In genomic region chr5:181235689-181236366, GRCh38 we compare ENCODE assay signal across 16 cellular contexts. TPM values are rescaled to one million over a fixed set of nuclear protein-coding genes. Genes with fewer than 3 reads are reported as not detected.
DNase-seq lines count a peak whose midpoint lies in the region; TF ChIP-seq lines count a peak whose summit lies in the region.
"Had no signal": no experiment of that assay in that cellular context is flagged by ENCODE, and none has a peak within 500 bp of the region (broad histone marks: within the 10 kb centered on the region; RNA-seq: fewer than 3 reads in every experiment).

No MANE protein-coding gene starts in this region.

- H3K27ac Mint-ChIP-seq in activated CD4-positive, alpha-beta memory T cell treated with anti-CD3 and anti-CD28 coated beads, Interleukin-2, amount 10 ng/mL, durations not matched to agents 7 days and 5 days = peak overlapping the region; percentile 52
- H3K27ac Mint-ChIP-seq in nephron = peak overlapping the region; percentile 53 to 69 (median 65)

- H4K20me1 ChIP-seq in DOHH2 (ENCODE audit: control insufficient read depth, insufficient read depth, low read depth, low read length) = peaks cover 18% of the 10 kb centered on the region

- peaks cover 90% of the 10 kb centered on the region for H3K36me3 Mint-ChIP-seq in activated CD4-positive, alpha-beta memory T cell treated with anti-CD3 and anti-CD28 coated beads, Interleukin-2, amount 10 ng/mL, durations not matched to agents 7 days and 5 days (ENCODE audit: low read depth)
- peaks cover 74% of the 10 kb centered on the region for H3K36me3 Mint-ChIP-seq in nephron (ENCODE audit: low read depth)

- no peaks in the 10 kb centered on the region for H3K9me2 ChIP-seq in DOHH2 (replicated peaks; ENCODE audit: control insufficient read depth, low read length)

- no peaks in the 10 kb centered on the region for H3K27me3 ChIP-seq in DOHH2 (ENCODE audit: control insufficient read depth, low read length)
- H3K27me3 ChIP-seq: heart right ventricle had no signal

- H3K4me1 Mint-ChIP-seq in activated CD4-positive, alpha-beta memory T cell treated with anti-CD3 and anti-CD28 coated beads, Interleukin-2, amount 10 ng/mL, durations not matched to agents 7 days and 5 days = peaks cover 44% of the 10 kb centered on the region
- H3K4me1 Mint-ChIP-seq in nephron = peaks cover 27% of the 10 kb centered on the region

- POLR2A ChIA-PET in HEK293 (lab: Yijun Ruan, JAX) = interaction anchor here (0.9 to 5.0 kb wide), 8 partner anchors 8 to 44 kb away, joined by 3 to 49 read pairs (median 8); partner anchors contain the start of genes RACK1, TRIM41, TRIM52 and TRIM7
- POLR2A ChIA-PET in activated CD4-positive, alpha-beta memory T cell treated with anti-CD3 and anti-CD28 coated beads, Interleukin-2, amount 10 ng/mL, durations not matched to agents 7 days and 5 days (lab: Charles Lee) = interaction anchor here (1.1 to 31.8 kb wide), 5 partner anchors 1 to 51 kb away, joined by 4 to 1091 read pairs (median 6); partner anchors contain the start of genes RACK1, TRIM41 and TRIM52

- no peak overlapping the region for H3K4me3 ChIP-seq in DOHH2 (ENCODE audit: low read length)
- H3K4me3 ChIP-seq in HEK293 (ENCODE audit: low read depth, low read length) = no peak overlapping the region
- H3K4me3 ChIP-seq: heart right ventricle had no signal

- H3K27me3 Mint-ChIP-seq in activated CD4-positive, alpha-beta memory T cell treated with anti-CD3 and anti-CD28 coated beads, Interleukin-2, amount 10 ng/mL, durations not matched to agents 7 days and 5 days = no peaks in the 10 kb centered on the region
- H3K27me3 Mint-ChIP-seq in nephron (ENCODE audit: low read depth) = no peaks in the 10 kb centered on the region

- H3K79me2 ChIP-seq in DOHH2 (ENCODE audit: control insufficient read depth, low read length) = peaks cover 24% of the 10 kb centered on the region

- no peak overlapping the region for H3K4me2 ChIP-seq in DOHH2 (ENCODE audit: low read length)

- TF ChIP-seq CTCF in DOHH2 (IDR thresholded peaks at IDR 0.05; ENCODE audit: low read depth, low read length, poor library complexity, severe bottlenecking) = no peak
- no peak for TF ChIP-seq CTCF in HEK293 (tag by site-specific recombination; IDR thresholded peaks at IDR 0.05)
- no peak for TF ChIP-seq CTCF in nephron (IDR thresholded peaks at IDR 0.05; ENCODE audit: unreplicated experiment in 3 of 3)

- no peak overlapping the region for H3K4me3 Mint-ChIP-seq in activated CD4-positive, alpha-beta memory T cell treated with anti-CD3 and anti-CD28 coated beads, Interleukin-2, amount 10 ng/mL, durations not matched to agents 7 days and 5 days
- H3K4me3 Mint-ChIP-seq in nephron = no peak overlapping the region

- H3K4me1 ChIP-seq in DOHH2 (ENCODE audit: control insufficient read depth, low read length) (peaks cover 2% of the 10 kb centered on the region), HEK293 (ENCODE audit: control insufficient read depth, insufficient read depth, low read length) (no peaks in the 10 kb centered on the region)

- no peak for DNase-seq in activated CD4-positive, alpha-beta memory T cell treated with anti-CD3 and anti-CD28 coated beads, Interleukin-2, amount 10 ng/mL, durations not matched to agents 7 days and 5 days
- DNase-seq in CD1c-positive myeloid dendritic cell (ENCODE audit: extremely low spot score) (no peak), foreskin melanocyte (no peak), HuH-7.5 (ENCODE audit: low spot score) (no peak)
- DNase-seq: activated CD4-positive, alpha-beta T cell treated with anti-CD3 and anti-CD28 coated beads, Interleukin-2, amount 50 U/mL, for 1 hour; anterior cingulate cortex; DMS53; effector CD4-positive, alpha-beta T cell; heart right ventricle; NCI-H1092; NCI-H526 treated with DMSO at 0.1 percent for 48 hours; retina; SW 1271 had no signal

- H3K9me3 ChIP-seq in DOHH2 (ENCODE audit: control insufficient read depth, insufficient read depth, low read length) = no peaks in the 10 kb centered on the region
- H3K9me3 ChIP-seq in HEK293 (ENCODE audit: control insufficient read depth, insufficient read depth, low read depth, low read length) = no peaks in the 10 kb centered on the region
- H3K9me3 ChIP-seq: heart right ventricle had no signal

- peaks cover 66% of the 10 kb centered on the region for H3F3A ChIP-seq in DOHH2 (ENCODE audit: control insufficient read depth, insufficient read depth)

- CTCF ChIA-PET in HEK293 (lab: Yijun Ruan, JAX) = interaction anchor here (1.0 kb wide), 1 partner anchor 13 kb away, joined by 4 read pairs; the partner anchor contains the start of gene TRIM41
- CTCF ChIA-PET in activated CD4-positive, alpha-beta memory T cell treated with anti-CD3 and anti-CD28 coated beads, Interleukin-2, amount 10 ng/mL, durations not matched to agents 7 days and 5 days (lab: Charles Lee) = no interaction called here

- no peaks in the 10 kb centered on the region for H3K9me3 Mint-ChIP-seq in activated CD4-positive, alpha-beta memory T cell treated with anti-CD3 and anti-CD28 coated beads, Interleukin-2, amount 10 ng/mL, durations not matched to agents 7 days and 5 days
- H3K9me3 Mint-ChIP-seq in nephron = no peaks in the 10 kb centered on the region

- H3K27ac ChIP-seq in DOHH2 (ENCODE audit: low read depth, low read length) (peak overlapping the region; percentile 14), HEK293 (ENCODE audit: extremely low read depth, low read depth, low read length) (peak overlapping the region; percentile 7; the same call in 1 of the 2 replicates)
- H3K27ac ChIP-seq: heart right ventricle had no signal

- H3K36me3 ChIP-seq in DOHH2 (ENCODE audit: control insufficient read depth, low read length) (peaks cover 86% of the 10 kb centered on the region), HEK293 (ENCODE audit: control insufficient read depth in 2 of 2, insufficient read depth in 1 of 2, low read length in 2 of 2) (peaks cover 36 to 92% of the 10 kb centered on the region in 2 experiments)

TF ChIP-seq in HEK293, 187 proteins besides CTCF, POLR2A, EP300 and RAD21 (continues in another document):
- TF ChIP-seq ZFHX2 (tag by site-specific recombination; conservative IDR thresholded peaks at IDR 0.05) (no peak), ZNF10 (tag by site-specific recombination; IDR thresholded peaks at IDR 0.05) (0 out of 2 replicates have a peak, but pooled peaks have one; percentile 32), ZNF548 (tag by site-specific recombination; IDR thresholded peaks at IDR 0.05) (no peak), SCRT2 (tag by site-specific recombination; IDR thresholded peaks at IDR 0.05) (peak; percentile 55; the same call in 1 of the 2 replicates), ZXDB (tag by site-specific recombination; IDR thresholded peaks at IDR 0.05) (0 out of 2 replicates have a peak, but pooled peaks have one; percentile 21), IKZF3 (tag by site-specific recombination; IDR thresholded peaks at IDR 0.05) (no peak), PRDM10 (tag by site-specific recombination; IDR thresholded peaks at IDR 0.05) (peak; percentile 51; the same call in 1 of the 2 replicates)
- TF ChIP-seq, protein P1, sequence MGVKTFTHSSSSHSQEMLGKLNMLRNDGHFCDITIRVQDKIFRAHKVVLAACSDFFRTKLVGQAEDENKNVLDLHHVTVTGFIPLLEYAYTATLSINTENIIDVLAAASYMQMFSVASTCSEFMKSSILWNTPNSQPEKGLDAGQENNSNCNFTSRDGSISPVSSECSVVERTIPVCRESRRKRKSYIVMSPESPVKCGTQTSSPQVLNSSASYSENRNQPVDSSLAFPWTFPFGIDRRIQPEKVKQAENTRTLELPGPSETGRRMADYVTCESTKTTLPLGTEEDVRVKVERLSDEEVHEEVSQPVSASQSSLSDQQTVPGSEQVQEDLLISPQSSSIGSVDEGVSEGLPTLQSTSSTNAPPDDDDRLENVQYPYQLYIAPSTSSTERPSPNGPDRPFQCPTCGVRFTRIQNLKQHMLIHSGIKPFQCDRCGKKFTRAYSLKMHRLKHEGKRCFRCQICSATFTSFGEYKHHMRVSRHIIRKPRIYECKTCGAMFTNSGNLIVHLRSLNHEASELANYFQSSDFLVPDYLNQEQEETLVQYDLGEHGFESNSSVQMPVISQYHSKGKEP (tag by site-specific recombination; IDR thresholded peaks at IDR 0.05) = peak; percentile 88

RNA-seq across cellular contexts. Expression of gene RACK1, which starts 7.9 kb away (rescaled TPM):
- 1,000 to 10,000 TPM; 1,749 to 1,772 TPM for total RNA-seq in activated CD4-positive, alpha-beta memory T cell treated with anti-CD3 and anti-CD28 coated beads, Interleukin-2, amount 10 ng/mL, durations not matched to agents 7 days and 5 days

RNA-seq across cellular contexts. Expression of gene TRIM41, which starts 12.7 kb away (rescaled TPM):
- 10 to 100 TPM; 42.4 to 43.7 TPM for total RNA-seq in activated CD4-positive, alpha-beta memory T cell treated with anti-CD3 and anti-CD28 coated beads, Interleukin-2, amount 10 ng/mL, durations not matched to agents 7 days and 5 days

RNA-seq across cellular contexts. Expression of gene TRIM52, which starts 25.1 kb away (rescaled TPM):
- 10 to 100 TPM; 24.0 to 24.2 TPM for total RNA-seq in activated CD4-positive, alpha-beta memory T cell treated with anti-CD3 and anti-CD28 coated beads, Interleukin-2, amount 10 ng/mL, durations not matched to agents 7 days and 5 days

RNA-seq across cellular contexts. Expression of gene TRIM7, which starts 30.8 kb away (rescaled TPM):
- total RNA-seq in activated CD4-positive, alpha-beta memory T cell treated with anti-CD3 and anti-CD28 coated beads, Interleukin-2, amount 10 ng/mL, durations not matched to agents 7 days and 5 days = 1 to 10 TPM; 1.9 to 2.0 TPM
